Comparison of ENCODE assay signal across 19 cellular contexts in genomic region chr22:24355574-24355973, GRCh38.
DNase-seq lines count a peak whose midpoint lies in the region; ATAC-seq, FAIRE-seq and TF ChIP-seq lines count a peak whose summit lies in the region.
"Had no signal": no experiment of that assay in that cellular context is flagged by ENCODE, and none has a peak within 500 bp of the region (broad histone marks: within the 10 kb centered on the region; RNA-seq: fewer than 3 reads in every experiment).

No MANE protein-coding gene starts in this region.

- no TSS peak for BruUV-seq in K562 (replicated peaks; lab: Mats Ljungman, UMichigan)

- TF ChIP-seq CTCF in K562 (IDR thresholded peaks at IDR 0.05 in 2 of 3, conservative IDR thresholded peaks at IDR 0.05 in 1 of 3; ENCODE audit: insufficient read depth in 2 of 3, low read depth in 1 of 3, low read length in 3 of 3) (no peak), chondrocyte (IDR thresholded peaks at IDR 0.05) (no peak)

- no peaks in the 10 kb centered on the region for H4K20me1 ChIP-seq in K562 (replicated peaks; ENCODE audit: control insufficient read depth, insufficient read depth, low read length)

- H3K27me3 ChIP-seq in K562 (ENCODE audit: control insufficient read depth in 2 of 2, insufficient read depth in 2 of 2, low read length in 2 of 2) = no peaks in the 10 kb centered on the region
- H3K27me3 ChIP-seq in naive thymus-derived CD4-positive, alpha-beta T cell (ENCODE audit: control insufficient read depth in 2 of 2, insufficient read depth in 2 of 2, low read length in 2 of 2) = no peaks in the 10 kb centered on the region
- H3K27me3 ChIP-seq: cardiac muscle cell, esophagus muscularis mucosa had no signal

- no peaks in the 10 kb centered on the region for H3K27me3 Mint-ChIP-seq in naive thymus-derived CD4-positive, alpha-beta T cell
- no peaks in the 10 kb centered on the region for H3K27me3 Mint-ChIP-seq in activated CD4-positive, alpha-beta T cell treated with anti-CD3 and anti-CD28 coated beads for 36 hours
- no peaks in the 10 kb centered on the region for H3K27me3 Mint-ChIP-seq in activated T-cell treated with anti-CD3 and anti-CD28 coated beads, Interleukin-2, amount 50 U/mL, for 24 hours
- H3K27me3 Mint-ChIP-seq in chondrocyte (ENCODE audit: low read depth) = no peaks in the 10 kb centered on the region
- H3K27me3 Mint-ChIP-seq: activated naive CD8-positive, alpha-beta T cell treated with anti-CD3 and anti-CD28 coated beads, Interleukin-2, amount 50 U/mL, for 24 hours; activated T-helper 17 cell treated with anti-CD3 and anti-CD28 coated beads, Interleukin-2, amount 50 U/mL, for 72 hours; progenitor cell of endocrine pancreas had no signal

- DNase-seq in HCEC 1CT (peak; percentile 11), NCI-H226 (peak; percentile 1), K562 (ENCODE audit: extremely low read depth in 1 of 4, low spot score in 3 of 4) (no peak), chondrocyte (ENCODE audit: low spot score) (no peak)
- DNase-seq in naive thymus-derived CD4-positive, alpha-beta T cell = no peak
- no peak for DNase-seq in activated CD4-positive, alpha-beta T cell treated with anti-CD3 and anti-CD28 coated beads for 36 hours
- no peak for DNase-seq in activated T-cell treated with anti-CD3 and anti-CD28 coated beads, Interleukin-2, amount 50 U/mL, for 24 hours
- DNase-seq: activated CD4-positive, alpha-beta T cell treated with anti-CD3 and anti-CD28 coated beads for 48 hours; activated naive CD8-positive, alpha-beta T cell treated with anti-CD3 and anti-CD28 coated beads, Interleukin-2, amount 50 U/mL, for 24 hours; NCI-H2029; NCI-H345; stimulated activated CD4-positive, alpha-beta T cell treated with anti-CD3 and anti-CD28 coated beads, Interleukin-2, amount 100 ng/mL, for 24 hours; stimulated activated naive CD4-positive, alpha-beta T cell had no signal

- peaks cover 3% of the 10 kb centered on the region for H3K9me3 ChIP-seq in K562 (replicated peaks; ENCODE audit: control insufficient read depth, insufficient read depth, low read depth, low read length)
- H3K9me3 ChIP-seq in naive thymus-derived CD4-positive, alpha-beta T cell (ENCODE audit: control insufficient read depth in 2 of 3, low read length in 3 of 3) = no peaks in the 10 kb centered on the region
- H3K9me3 ChIP-seq: esophagus muscularis mucosa had no signal

- peaks cover 0 to 5% (median 0%) of the 10 kb centered on the region in 11 donors for H3K9me3 Mint-ChIP-seq in naive thymus-derived CD4-positive, alpha-beta T cell
- peaks cover 4% of the 10 kb centered on the region for H3K9me3 Mint-ChIP-seq in activated CD4-positive, alpha-beta T cell treated with anti-CD3 and anti-CD28 coated beads for 36 hours (ENCODE audit: low read depth)
- H3K9me3 Mint-ChIP-seq in activated T-cell treated with anti-CD3 and anti-CD28 coated beads, Interleukin-2, amount 50 U/mL, for 24 hours = no peaks in the 10 kb centered on the region
- peaks cover 4% of the 10 kb centered on the region for H3K9me3 Mint-ChIP-seq in chondrocyte (ENCODE audit: low read depth)
- H3K9me3 Mint-ChIP-seq: activated naive CD8-positive, alpha-beta T cell treated with anti-CD3 and anti-CD28 coated beads, Interleukin-2, amount 50 U/mL, for 24 hours; activated T-helper 17 cell treated with anti-CD3 and anti-CD28 coated beads, Interleukin-2, amount 50 U/mL, for 72 hours; nephron had no signal

- in situ Hi-C loops in K562 (cut with MboI) = no loop called here

- no peaks in the 10 kb centered on the region for H3K9me1 ChIP-seq in K562 (ENCODE audit: control insufficient read depth, insufficient read depth, low read length)

- H3K4me3 ChIP-seq in K562 = no peak overlapping the region
- H3K4me3 ChIP-seq in naive thymus-derived CD4-positive, alpha-beta T cell (ENCODE audit: low read length) = no peak overlapping the region
- H3K4me3 ChIP-seq: cardiac muscle cell, esophagus muscularis mucosa had no signal

- H3K4me1 ChIP-seq in K562 (replicated peaks in 1 of 2; ENCODE audit: control insufficient read depth in 2 of 2, insufficient read depth in 2 of 2, low read length in 2 of 2) = no peaks in the 10 kb centered on the region; a peak in 1 of 5 replicates
- no peaks in the 10 kb centered on the region for H3K4me1 ChIP-seq in naive thymus-derived CD4-positive, alpha-beta T cell (ENCODE audit: control insufficient read depth in 2 of 2, insufficient read depth in 2 of 2, low read length in 2 of 2)

- H3K27ac Mint-ChIP-seq in naive thymus-derived CD4-positive, alpha-beta T cell = peak overlapping the region in 1 of 9 donors; percentile 7
- no peak overlapping the region for H3K27ac Mint-ChIP-seq in activated CD4-positive, alpha-beta T cell treated with anti-CD3 and anti-CD28 coated beads for 36 hours
- H3K27ac Mint-ChIP-seq in activated T-cell treated with anti-CD3 and anti-CD28 coated beads, Interleukin-2, amount 50 U/mL, for 24 hours = no peak overlapping the region
- no peak overlapping the region for H3K27ac Mint-ChIP-seq in chondrocyte (ENCODE audit: unreplicated experiment)
- H3K27ac Mint-ChIP-seq: activated naive CD8-positive, alpha-beta T cell treated with anti-CD3 and anti-CD28 coated beads, Interleukin-2, amount 50 U/mL, for 24 hours; activated T-helper 17 cell treated with anti-CD3 and anti-CD28 coated beads, Interleukin-2, amount 50 U/mL, for 72 hours; nephron had no signal

- intact Hi-C loops in K562 (cut with micrococcal nuclease) = no loop called here
- intact Hi-C loops in naive thymus-derived CD4-positive, alpha-beta T cell (cut with micrococcal nuclease) = no loop called here
- intact Hi-C loops in activated CD4-positive, alpha-beta T cell treated with anti-CD3 and anti-CD28 coated beads for 36 hours (cut with DNase I, micrococcal nuclease) = no loop called here

- no peak overlapping the region for H3K27ac ChIP-seq in K562 (ENCODE audit: extremely low read depth, low read depth, low read length)
- H3K27ac ChIP-seq in naive thymus-derived CD4-positive, alpha-beta T cell (ENCODE audit: low read depth, low read length) = no peak overlapping the region
- H3K27ac ChIP-seq: cardiac muscle cell, esophagus muscularis mucosa had no signal

- H2AFZ ChIP-seq in K562 (ENCODE audit: low read depth, low read length) = no peak overlapping the region

- no peak overlapping the region for H3K9ac ChIP-seq in K562 (ENCODE audit: insufficient read depth in 1 of 2, low read depth in 2 of 2, low read length in 2 of 2)

- no peaks in the 10 kb centered on the region for H3K79me2 ChIP-seq in K562 (ENCODE audit: control insufficient read depth, insufficient read depth, low read length)

- no peak for TF ChIP-seq RAD21 in K562 (CRISPR knock-in tag; conservative IDR thresholded peaks at IDR 0.05 in 1 of 2, IDR thresholded peaks at IDR 0.05 in 1 of 2)

- no peak for FAIRE-seq in K562 (lab: Jason Lieb, UNC)
- FAIRE-seq: GM12891 had no signal

- 79% methylated on average over 2 of the region's 2 CpGs for WGBS in K562 (ENCODE audit: insufficient coverage, low coverage, missing lambda C conversion rate)

- H3K4me2 ChIP-seq in K562 (ENCODE audit: insufficient read depth, low read length) = no peak overlapping the region

- CTCF ChIA-PET in K562 (lab: Yijun Ruan, JAX; ENCODE audit: low intra/inter-chr PET ratio) = interaction anchor here (0.5 kb wide), 1 partner anchor 390 kb away, joined by 5 read pairs; no protein-coding TSS in a partner anchor
- CTCF ChIA-PET in naive thymus-derived CD4-positive, alpha-beta T cell (lab: Charles Lee) = no interaction called here
- CTCF ChIA-PET in activated CD4-positive, alpha-beta T cell treated with anti-CD3 and anti-CD28 coated beads for 36 hours (lab: Charles Lee) = no interaction called here

- no peak overlapping the region for H3K4me3 Mint-ChIP-seq in naive thymus-derived CD4-positive, alpha-beta T cell
- no peak overlapping the region for H3K4me3 Mint-ChIP-seq in activated CD4-positive, alpha-beta T cell treated with anti-CD3 and anti-CD28 coated beads for 36 hours
- no peak overlapping the region for H3K4me3 Mint-ChIP-seq in activated T-cell treated with anti-CD3 and anti-CD28 coated beads, Interleukin-2, amount 50 U/mL, for 24 hours
- H3K4me3 Mint-ChIP-seq in chondrocyte (ENCODE audit: unreplicated experiment) = no peak overlapping the region
- H3K4me3 Mint-ChIP-seq: activated naive CD8-positive, alpha-beta T cell treated with anti-CD3 and anti-CD28 coated beads, Interleukin-2, amount 50 U/mL, for 24 hours; activated T-helper 17 cell treated with anti-CD3 and anti-CD28 coated beads, Interleukin-2, amount 50 U/mL, for 72 hours; nephron had no signal

- peaks cover 0 to 21% (median 4%) of the 10 kb centered on the region in 7 donors for H3K4me1 Mint-ChIP-seq in naive thymus-derived CD4-positive, alpha-beta T cell
- H3K4me1 Mint-ChIP-seq in activated CD4-positive, alpha-beta T cell treated with anti-CD3 and anti-CD28 coated beads for 36 hours = no peaks in the 10 kb centered on the region
- H3K4me1 Mint-ChIP-seq in activated T-cell treated with anti-CD3 and anti-CD28 coated beads, Interleukin-2, amount 50 U/mL, for 24 hours (ENCODE audit: low read depth) = peaks cover 4% of the 10 kb centered on the region
- H3K4me1 Mint-ChIP-seq in chondrocyte (ENCODE audit: low read depth) = peaks cover 9% of the 10 kb centered on the region
- H3K4me1 Mint-ChIP-seq: activated naive CD8-positive, alpha-beta T cell treated with anti-CD3 and anti-CD28 coated beads, Interleukin-2, amount 50 U/mL, for 24 hours; activated T-helper 17 cell treated with anti-CD3 and anti-CD28 coated beads, Interleukin-2, amount 50 U/mL, for 72 hours had no signal

- peaks cover 12 to 66% (median 44%) of the 10 kb centered on the region in 5 donors for H3K36me3 Mint-ChIP-seq in naive thymus-derived CD4-positive, alpha-beta T cell
- H3K36me3 Mint-ChIP-seq in activated CD4-positive, alpha-beta T cell treated with anti-CD3 and anti-CD28 coated beads for 36 hours (ENCODE audit: low read depth) = peaks cover 38% of the 10 kb centered on the region
- H3K36me3 Mint-ChIP-seq in activated T-cell treated with anti-CD3 and anti-CD28 coated beads, Interleukin-2, amount 50 U/mL, for 24 hours (ENCODE audit: low read depth) = peaks cover 80% of the 10 kb centered on the region
- H3K36me3 Mint-ChIP-seq in chondrocyte (ENCODE audit: low read depth) = peaks cover 38% of the 10 kb centered on the region

- peaks cover 34% of the 10 kb centered on the region; the same call in 1 of the 3 replicates for H3K36me3 ChIP-seq in K562 (ENCODE audit: control insufficient read depth, insufficient read depth, low read length)
- peaks cover 5 to 59% (median 15%) of the 10 kb centered on the region in 3 experiments for H3K36me3 ChIP-seq in naive thymus-derived CD4-positive, alpha-beta T cell (ENCODE audit: control insufficient read depth in 2 of 3, insufficient read depth in 3 of 3, low read length in 3 of 3)

- no peak for TF ChIP-seq EP300 in K562 (IDR thresholded peaks at IDR 0.05; ENCODE audit: low read length)

- TF ChIP-seq POLR2A in K562 (conservative IDR thresholded peaks at IDR 0.05) = no peak

- ATAC-seq in K562 = no peak
- peak; percentile 70 for ATAC-seq in naive thymus-derived CD4-positive, alpha-beta T cell
- no peak for ATAC-seq in activated CD4-positive, alpha-beta T cell treated with anti-CD3 and anti-CD28 coated beads for 36 hours
- ATAC-seq: activated naive CD8-positive, alpha-beta T cell treated with anti-CD3 and anti-CD28 coated beads, Interleukin-2, amount 50 U/mL, for 24 hours; activated T-helper 17 cell treated with anti-CD3 and anti-CD28 coated beads, Interleukin-2, amount 50 U/mL, for 72 hours had no signal

- POLR2A ChIA-PET in K562 (lab: Yijun Ruan, JAX) = interaction anchor here (0.6 kb wide), 1 partner anchor 10 kb away, joined by 3 read pairs; no protein-coding TSS in a partner anchor
- POLR2A ChIA-PET in naive thymus-derived CD4-positive, alpha-beta T cell (lab: Charles Lee) = no interaction called here
- POLR2A ChIA-PET in activated CD4-positive, alpha-beta T cell treated with anti-CD3 and anti-CD28 coated beads for 36 hours (lab: Charles Lee) = no interaction called here

Comparison
In these comparisons a context has a peak if more than half of its experiments do, and no peak if none do; other contexts are left out.
1. DNase-seq: peak in HCEC 1CT (single experiment) and NCI-H226 (single experiment); none in K562 (0 of 4), naive thymus-derived CD4-positive, alpha-beta T cell (0 of 9), activated CD4-positive, alpha-beta T cell treated with anti-CD3 and anti-CD28 coated beads for 36 hours (single experiment), activated T-cell treated with anti-CD3 and anti-CD28 coated beads, Interleukin-2, amount 50 U/mL, for 24 hours (single experiment) and chondrocyte (single experiment).